ENCODE assay signal across 8 cellular contexts in the genomic region with DNA sequence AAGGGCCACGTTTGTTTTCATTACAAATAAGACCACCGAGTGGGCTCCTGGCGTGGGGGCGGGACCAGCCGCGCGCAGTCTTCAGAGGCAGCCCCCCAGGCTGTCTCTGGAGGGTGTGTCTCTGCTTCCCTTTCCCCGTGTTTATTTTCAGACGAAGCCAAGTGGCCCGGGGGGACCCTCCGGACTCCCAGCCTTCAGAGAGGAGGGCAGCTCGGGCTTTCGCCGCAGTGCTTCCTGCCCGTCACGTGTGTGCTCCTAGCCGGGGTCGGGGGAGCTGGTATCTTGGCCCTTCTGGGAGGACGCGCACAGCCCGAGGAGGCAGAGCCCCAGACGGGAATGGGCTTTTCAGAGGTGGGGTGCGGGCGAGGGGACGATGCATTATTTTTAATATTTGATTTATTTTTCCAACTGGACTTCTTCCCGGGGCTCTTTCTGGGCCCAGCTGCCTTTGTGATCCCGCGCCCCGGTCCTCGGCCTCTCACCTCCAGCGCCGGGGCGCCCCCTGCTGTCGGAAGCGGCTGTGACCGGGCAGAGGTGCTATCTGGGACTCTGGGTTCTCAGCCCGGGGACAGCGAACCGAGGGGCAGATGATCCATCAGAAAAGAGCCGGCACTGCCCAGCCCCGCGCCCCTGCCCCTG.
DNase-seq lines count a peak whose midpoint lies in the region; ATAC-seq and TF ChIP-seq lines count a peak whose summit lies in the region.

No MANE protein-coding gene starts in this region.

- CTCF ChIA-PET in Calu3 (lab: Charles Lee) = interaction anchor here (0.6 to 1.7 kb wide), 10 partner anchors 9 to 815 kb away, joined by 3 to 22 read pairs (median 3); no protein-coding TSS in a partner anchor
- CTCF ChIA-PET in SK-N-SH (lab: Yijun Ruan, JAX) = interaction anchor here (0.6 to 6.0 kb wide), 71 partner anchors 9 to 817 kb away, joined by 3 to 141 read pairs (median 5); no protein-coding TSS in a partner anchor

- H3K27ac ChIP-seq in SK-N-SH (ENCODE audit: low read depth in 2 of 2, low read length in 1 of 2) (no peak overlapping the region), ovary (peak overlapping the region in 1 of 2 donors; percentile 5), thymus (ENCODE audit: low read depth) (no peak overlapping the region)

- H3K9ac ChIP-seq in SK-N-SH = peak overlapping the region; percentile 52

- peak overlapping the region; percentile 21 for H3K4me3 ChIP-seq in LNCaP clone FGC (ENCODE audit: low read depth, low read length)
- H3K4me3 ChIP-seq in SK-N-SH (ENCODE audit: low read depth in 2 of 2, low read length in 1 of 2) = peak overlapping the region; percentile 44 to 54
- peak overlapping the region; percentile 39 for H3K4me3 ChIP-seq in ovary
- H3K4me3 ChIP-seq in thymus (ENCODE audit: low read length) = peak overlapping the region; percentile 56

- H3K27me3 Mint-ChIP-seq in Calu3 (ENCODE audit: unreplicated experiment) = no peaks in the 10 kb centered on the region

- H3K27me3 ChIP-seq in SK-N-SH (ENCODE audit: insufficient read depth) (no peaks in the 10 kb centered on the region), ovary (no peaks in the 10 kb centered on the region), thymus (ENCODE audit: control insufficient read depth, insufficient read depth) (no peaks in the 10 kb centered on the region)

- ATAC-seq in GM21619 (IDR thresholded peaks at IDR 0.05; ENCODE audit: unreplicated experiment) (peak; percentile 49), Right ventricle myocardium inferior (peak; percentile 88)

- POLR2A ChIA-PET in SK-N-SH (lab: Yijun Ruan, JAX) = interaction anchor here (1.0 kb wide), 1 partner anchor 388 kb away, joined by 3 read pairs; the partner anchor contains the start of gene TCF12

- no peaks in the 10 kb centered on the region for H3K9me2 ChIP-seq in SK-N-SH

- no peaks in the 10 kb centered on the region for H3K9me3 ChIP-seq in SK-N-SH
- no peaks in the 10 kb centered on the region for H3K9me3 ChIP-seq in ovary
- H3K9me3 ChIP-seq in thymus (ENCODE audit: control insufficient read depth) = no peaks in the 10 kb centered on the region

- peak; percentile 83 for TF ChIP-seq RAD21 in SK-N-SH (IDR thresholded peaks at IDR 0.05; ENCODE audit: low read length)

- peak overlapping the region; percentile 69 for H3K4me3 Mint-ChIP-seq in Calu3 (ENCODE audit: low read depth, unreplicated experiment)

- BruUV-seq in Calu3 (replicated peaks; lab: Mats Ljungman, UMichigan) = no TSS peak

- no peaks in the 10 kb centered on the region for H3K9me3 Mint-ChIP-seq in Calu3 (ENCODE audit: low read depth, unreplicated experiment)

- TF ChIP-seq EP300 in SK-N-SH (IDR thresholded peaks at IDR 0.05; ENCODE audit: borderline replicate concordance in 1 of 2, low read depth in 1 of 2, low read length in 1 of 2) = no peak
- no peak for TF ChIP-seq EP300 in ovary (IDR thresholded peaks at IDR 0.05)

- H3K4me1 Mint-ChIP-seq in Calu3 (ENCODE audit: low read depth, unreplicated experiment) = peaks cover 8% of the 10 kb centered on the region

- peak overlapping the region; percentile 72 for H3K4me2 ChIP-seq in SK-N-SH

- H3K36me3 Mint-ChIP-seq in Calu3 (ENCODE audit: insufficient read depth, unreplicated experiment) = no peaks in the 10 kb centered on the region

- peak overlapping the region; percentile 97 for H2AFZ ChIP-seq in SK-N-SH (ENCODE audit: low read depth)

- H3K27ac Mint-ChIP-seq in Calu3 (ENCODE audit: unreplicated experiment) = no peak overlapping the region

- WGBS in SK-N-SH (ENCODE audit: low lambda C conversion rate) = 12% methylated on average over 33 of the region's 42 CpGs
- 1 to 2% (median 2%) methylated on average over 42 of the region's 42 CpGs for WGBS in ovary, 3 donors
- WGBS in thymus = 2% methylated on average over 42 of the region's 42 CpGs

- TF ChIP-seq POLR2A in ovary (IDR thresholded peaks at IDR 0.05) = no peak

- DNase-seq in Calu3 = peak; percentile 97
- DNase-seq in LNCaP clone FGC (ENCODE audit: low read depth) = no peak
- DNase-seq in SK-N-SH = peak; percentile 95
- DNase-seq in activated naive CD4-positive, alpha-beta T cell treated with anti-CD3 and anti-CD28 coated beads, Interleukin-2, amount 50 U/mL, for 16 hours = peak; percentile 86
- peak; percentile 95 for DNase-seq in Right ventricle myocardium inferior (ENCODE audit: missing footprints)
- peak; percentile 73 to 90 (median 85) for DNase-seq in ovary

- intact Hi-C loops in Calu3 (cut with micrococcal nuclease; ENCODE audit: unreplicated experiment) (loop anchor here (1.0 to 5.0 kb wide), 3 partner anchors 160 to 810 kb away; no protein-coding TSS in a partner anchor), Right ventricle myocardium inferior (cut with DNase I) (loop anchor here (1.0 to 10.0 kb wide), 4 partner anchors 92 to 810 kb away; no protein-coding TSS in a partner anchor), ovary (cut with DNase I) (loop anchor here (5.0 to 10.0 kb wide), 4 partner anchors 162 to 812 kb away; partner anchors contain the start of gene TCF12 (in 1 of the 4))

- H3K36me3 ChIP-seq in SK-N-SH (replicated peaks in 1 of 2; ENCODE audit: control insufficient read depth in 1 of 2, insufficient read depth in 2 of 2, low read length in 1 of 2) (no peaks in the 10 kb centered on the region), ovary (no peaks in the 10 kb centered on the region), thymus (ENCODE audit: control insufficient read depth, insufficient read depth) (no peaks in the 10 kb centered on the region)

- H3K79me2 ChIP-seq in SK-N-SH (ENCODE audit: insufficient read depth) = no peaks in the 10 kb centered on the region

- no peaks in the 10 kb centered on the region for H3F3A ChIP-seq in SK-N-SH (replicated peaks; ENCODE audit: insufficient read depth)

- H3K4me1 ChIP-seq in SK-N-SH (ENCODE audit: control insufficient read depth in 1 of 2, insufficient read depth in 2 of 2, low read depth in 1 of 2, low read length in 1 of 2) (peaks cover 0 to 2% of the 10 kb centered on the region in 2 experiments; a peak in 2 of 4 replicates), ovary (ENCODE audit: insufficient read depth) (peaks cover 1% of the 10 kb centered on the region), thymus (ENCODE audit: control insufficient read depth, insufficient read depth, low read length) (peaks cover 6% of the 10 kb centered on the region)

- H4K20me1 ChIP-seq in SK-N-SH (ENCODE audit: insufficient read depth) = no peaks in the 10 kb centered on the region

- TF ChIP-seq CTCF in Calu3 (IDR thresholded peaks at IDR 0.05; ENCODE audit: unreplicated experiment) (peak; percentile 97), LNCaP clone FGC (IDR thresholded peaks at IDR 0.05; ENCODE audit: control insufficient read depth, extremely low read depth, insufficient read depth) (peak; percentile 83), SK-N-SH (IDR thresholded peaks at IDR 0.05) (peak; percentile 85), ovary (IDR thresholded peaks at IDR 0.05) (peak; percentile 60 to 76 (median 63))

TF ChIP-seq in SK-N-SH, 30 proteins besides CTCF, POLR2A, EP300 and RAD21 (continues in another document):
- TF ChIP-seq TCF12 (IDR thresholded peaks at IDR 0.05) = no peak
- no peak for TF ChIP-seq JUND (IDR thresholded peaks at IDR 0.05)
- 0 out of 2 replicates have a peak, but pooled peaks have one; percentile 19 for TF ChIP-seq REST (IDR thresholded peaks at IDR 0.05; ENCODE audit: low read depth, low read length)
- no peak for TF ChIP-seq RCOR1 (IDR thresholded peaks at IDR 0.05; ENCODE audit: low read length)
- TF ChIP-seq, protein P1, sequence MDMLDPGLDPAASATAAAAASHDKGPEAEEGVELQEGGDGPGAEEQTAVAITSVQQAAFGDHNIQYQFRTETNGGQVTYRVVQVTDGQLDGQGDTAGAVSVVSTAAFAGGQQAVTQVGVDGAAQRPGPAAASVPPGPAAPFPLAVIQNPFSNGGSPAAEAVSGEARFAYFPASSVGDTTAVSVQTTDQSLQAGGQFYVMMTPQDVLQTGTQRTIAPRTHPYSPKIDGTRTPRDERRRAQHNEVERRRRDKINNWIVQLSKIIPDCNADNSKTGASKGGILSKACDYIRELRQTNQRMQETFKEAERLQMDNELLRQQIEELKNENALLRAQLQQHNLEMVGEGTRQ (IDR thresholded peaks at IDR 0.05; ENCODE audit: borderline replicate concordance, low read depth, low read length) = peak; percentile 18; the same call in 1 of the 2 replicates
- TF ChIP-seq, protein P2, sequence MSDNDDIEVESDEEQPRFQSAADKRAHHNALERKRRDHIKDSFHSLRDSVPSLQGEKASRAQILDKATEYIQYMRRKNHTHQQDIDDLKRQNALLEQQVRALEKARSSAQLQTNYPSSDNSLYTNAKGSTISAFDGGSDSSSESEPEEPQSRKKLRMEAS (IDR thresholded peaks at IDR 0.05; ENCODE audit: low read depth) = 0 out of 2 replicates have a peak, but pooled peaks have one; percentile 33
- TF ChIP-seq MXI1 (IDR thresholded peaks at IDR 0.05; ENCODE audit: low read depth, low read length) = peak; percentile 70
- TF ChIP-seq SMC3 (IDR thresholded peaks at IDR 0.05; ENCODE audit: low read depth, low read length) = peak; percentile 85
- TF ChIP-seq FOXJ3 (CRISPR knock-in tag; IDR thresholded peaks at IDR 0.05) = no peak
- no peak for TF ChIP-seq GABPA (IDR thresholded peaks at IDR 0.05; ENCODE audit: low read depth)
- no peak for TF ChIP-seq GATA2 (CRISPR knock-in tag; IDR thresholded peaks at IDR 0.05)
